Comparison of ENCODE assay signal across 16 cellular contexts in the genomic region with DNA sequence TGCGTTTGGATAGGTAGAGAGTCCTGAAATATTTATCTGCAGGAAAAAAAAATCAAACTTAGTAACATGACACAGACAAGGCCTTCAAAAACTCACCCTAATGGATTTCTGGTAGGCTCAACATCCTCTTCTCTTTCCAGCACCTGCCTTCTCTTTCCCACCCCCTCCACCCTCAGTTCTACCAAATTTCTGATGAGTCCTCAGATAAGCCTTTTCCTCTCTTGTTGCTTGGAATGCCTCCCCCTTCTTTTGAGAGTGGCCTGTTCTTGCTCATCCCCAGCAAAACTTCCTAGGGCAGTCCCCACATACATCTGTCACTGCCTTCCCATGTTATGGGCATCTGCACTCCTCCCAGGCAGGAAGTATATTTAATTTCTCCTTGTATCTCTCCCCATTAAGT. TPM values are rescaled to one million over a fixed set of nuclear protein-coding genes. Genes with fewer than 3 reads are reported as not detected.
A peak's percentile ranks its signal among the peaks of the same experiment; 100 is the strongest.
DNase-seq lines count a peak whose midpoint lies in the region; ATAC-seq and TF ChIP-seq lines count a peak whose summit lies in the region.
"Had no signal": no experiment of that assay in that cellular context is flagged by ENCODE, and none has a peak within 500 bp of the region (broad histone marks: within the 10 kb centered on the region; RNA-seq: fewer than 3 reads in every experiment).

No MANE protein-coding gene starts in this region.

- H3K4me1 Mint-ChIP-seq in mesothelial cell of epicardium = peaks cover 4% of the 10 kb centered on the region
- H3K4me1 Mint-ChIP-seq in CD4-positive, alpha-beta memory T cell = peaks cover 0 to 5% (median 3%) of the 10 kb centered on the region in 4 donors

- no peak overlapping the region for H3K4me3 Mint-ChIP-seq in mesothelial cell of epicardium
- H3K4me3 Mint-ChIP-seq in CD4-positive, alpha-beta memory T cell = no peak overlapping the region
- H3K4me3 Mint-ChIP-seq: H9 had no signal

- H3K9me3 Mint-ChIP-seq in mesothelial cell of epicardium = no peaks in the 10 kb centered on the region
- peaks cover 0 to 3% (median 0%) of the 10 kb centered on the region in 8 donors for H3K9me3 Mint-ChIP-seq in CD4-positive, alpha-beta memory T cell

- H3K36me3 Mint-ChIP-seq in mesothelial cell of epicardium = no peaks in the 10 kb centered on the region
- H3K36me3 Mint-ChIP-seq in CD4-positive, alpha-beta memory T cell = no peaks in the 10 kb centered on the region

- ATAC-seq in GM19023 (IDR thresholded peaks at IDR 0.05; ENCODE audit: unreplicated experiment) (peak; percentile 1), GM21529 (IDR thresholded peaks at IDR 0.05; ENCODE audit: unreplicated experiment) (peak; percentile 25), HG03139 (IDR thresholded peaks at IDR 0.05; ENCODE audit: unreplicated experiment) (peak; percentile 21)
- ATAC-seq: SK-N-SH treated with all-trans-retinoic acid at 6 μM for 48 hours had no signal

- POLR2A ChIA-PET in CD4-positive, alpha-beta memory T cell (lab: Charles Lee; ENCODE audit: partially characterized antibody) = no interaction called here

- intact Hi-C loops in CD4-positive, alpha-beta memory T cell (cut with micrococcal nuclease) = no loop called here

- H3K27me3 Mint-ChIP-seq in mesothelial cell of epicardium (ENCODE audit: low read depth) = no peaks in the 10 kb centered on the region
- H3K27me3 Mint-ChIP-seq in CD4-positive, alpha-beta memory T cell = peaks cover 0 to 2% of the 10 kb centered on the region in 2 donors

- TF ChIP-seq CTCF in mesothelial cell of epicardium (IDR thresholded peaks at IDR 0.05; ENCODE audit: unreplicated experiment) = no peak

- no peaks in the 10 kb centered on the region for H3K27me3 ChIP-seq in muscle layer of colon (ENCODE audit: control insufficient read depth in 1 of 2, insufficient read depth in 2 of 2, low read length in 2 of 2)
- no peaks in the 10 kb centered on the region for H3K27me3 ChIP-seq in CD4-positive, alpha-beta memory T cell (ENCODE audit: insufficient read depth, low read length)
- H3K27me3 ChIP-seq: neutrophil had no signal

- H3K9me3 ChIP-seq in muscle layer of colon (ENCODE audit: low read length) = no peaks in the 10 kb centered on the region
- H3K9me3 ChIP-seq in CD4-positive, alpha-beta memory T cell (ENCODE audit: control insufficient read depth in 1 of 2, low read length in 2 of 2) = no peaks in the 10 kb centered on the region
- H3K9me3 ChIP-seq: neutrophil, thoracic aorta had no signal

- peak overlapping the region; percentile 32 for H3K27ac ChIP-seq in muscle layer of colon (ENCODE audit: low read depth, low read length)
- no peak overlapping the region for H3K27ac ChIP-seq in CD4-positive, alpha-beta memory T cell (ENCODE audit: low read depth, low read length)
- H3K27ac ChIP-seq: neutrophil, skin epidermis, thoracic aorta had no signal

- CTCF ChIA-PET in CD4-positive, alpha-beta memory T cell (lab: Charles Lee; ENCODE audit: partially characterized antibody) = no interaction called here

- peaks cover 8% of the 10 kb centered on the region for H3K36me3 ChIP-seq in muscle layer of colon (ENCODE audit: insufficient read depth, low read length)
- H3K36me3 ChIP-seq in CD4-positive, alpha-beta memory T cell (ENCODE audit: insufficient read depth, low read length) = no peaks in the 10 kb centered on the region
- H3K36me3 ChIP-seq: neutrophil, thoracic aorta had no signal

- no peak overlapping the region for H3K9ac ChIP-seq in muscle layer of colon (ENCODE audit: low read length)

- no peak for DNase-seq in mesothelial cell of epicardium (ENCODE audit: low spot score in 2 of 2, unreplicated experiment in 2 of 2)
- DNase-seq in stimulated activated CD4-positive, alpha-beta T cell treated with anti-CD3 and anti-CD28 coated beads, Interleukin-4, amount 100 ng/mL, for 4 hours = no peak
- no peak for DNase-seq in CD4-positive, alpha-beta memory T cell
- DNase-seq: activated CD4-positive, CD25-positive, alpha-beta regulatory T cell; cortex of kidney; H9; hypothalamus; NCI-H2081 treated with DMSO at 0.1 percent for 48 hours had no signal

- H3K27ac Mint-ChIP-seq in mesothelial cell of epicardium = no peak overlapping the region
- H3K27ac Mint-ChIP-seq in CD4-positive, alpha-beta memory T cell = no peak overlapping the region
- H3K27ac Mint-ChIP-seq: H9 had no signal

- peaks cover 26% of the 10 kb centered on the region for H3K4me1 ChIP-seq in muscle layer of colon (ENCODE audit: insufficient read depth, low read length)
- H3K4me1 ChIP-seq in CD4-positive, alpha-beta memory T cell (ENCODE audit: insufficient read depth, low read length) = no peaks in the 10 kb centered on the region

- H3K4me3 ChIP-seq in muscle layer of colon (ENCODE audit: low read depth in 1 of 2, low read length in 2 of 2) = no peak overlapping the region
- no peak overlapping the region for H3K4me3 ChIP-seq in CD4-positive, alpha-beta memory T cell (ENCODE audit: low read length in 2 of 2)
- H3K4me3 ChIP-seq: skin epidermis, thoracic aorta had no signal

RNA-seq across cellular contexts. Expression of a gene that starts 7.6 kb away (rescaled TPM):
- 67.5 to 73.4 TPM (median 70.0 TPM) in 3 replicates for total RNA-seq in mesothelial cell of epicardium
- total RNA-seq in CD4-positive, alpha-beta memory T cell = 100 to 1,000 TPM; 138 to 150 TPM
- polyA plus RNA-seq in CD4-positive, alpha-beta memory T cell = 100 to 1,000 TPM; 106 to 121 TPM
